Comparison of ENCODE assay signal across 8 cellular contexts in the genomic region with DNA sequence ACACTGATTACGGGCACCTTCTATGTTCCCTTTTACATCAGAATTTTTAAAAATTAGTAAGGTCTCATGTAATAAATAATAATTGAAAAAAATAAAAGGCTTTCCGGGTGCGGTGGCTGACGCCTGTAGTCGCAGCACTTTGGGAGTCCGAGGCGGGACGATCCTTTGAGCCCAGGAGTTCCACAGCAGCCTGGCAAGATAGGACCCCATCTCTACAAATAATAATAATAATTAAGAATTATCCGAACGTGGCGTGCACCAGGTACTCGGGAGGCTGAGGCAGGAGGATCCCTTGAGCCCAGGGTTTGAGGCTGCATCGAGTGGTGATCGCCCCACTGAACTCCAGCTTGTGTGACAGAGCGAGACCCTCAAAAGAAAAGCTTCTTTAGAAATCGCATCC. TPM values are rescaled to one million over a fixed set of nuclear protein-coding genes. Genes with fewer than 3 reads are reported as not detected.
A peak's percentile ranks its signal among the peaks of the same experiment; 100 is the strongest.
DNase-seq lines count a peak whose midpoint lies in the region; ATAC-seq and TF ChIP-seq lines count a peak whose summit lies in the region.

No MANE protein-coding gene starts in this region.

- peaks cover 25% of the 10 kb centered on the region for H3K4me1 Mint-ChIP-seq in T-helper 17 cell

- DNase-seq in T-helper 17 cell (no peak), fibroblast of villous mesenchyme (ENCODE audit: low read depth) (no peak), retinal pigment epithelial cell (ENCODE audit: low read depth) (no peak), SW480 (ENCODE audit: low spot score) (no peak), GM13977 (ENCODE audit: low spot score) (no peak)

- in situ Hi-C loops in GM13977 (cut with MboI; ENCODE audit: low pct_unique_long_range_greater_than_20kb, low sequenced_read_pairs, unreplicated experiment), result no loop called here

- H3K27me3 Mint-ChIP-seq in T-helper 17 cell, result no peaks in the 10 kb centered on the region

- no peaks in the 10 kb centered on the region for H3K36me3 Mint-ChIP-seq in T-helper 17 cell (ENCODE audit: low read depth)

- H3K27ac Mint-ChIP-seq in T-helper 17 cell, result peak overlapping the region; percentile 93

- TF ChIP-seq CTCF in fibroblast of villous mesenchyme (IDR thresholded peaks at IDR 0.05; ENCODE audit: insufficient read depth, low read depth, low read length), result no peak
- TF ChIP-seq CTCF in retinal pigment epithelial cell (conservative IDR thresholded peaks at IDR 0.05; ENCODE audit: low read depth, low read length), result no peak
- no peak for TF ChIP-seq CTCF in GM13977 (IDR thresholded peaks at IDR 0.05; ENCODE audit: extremely low read depth, insufficient read depth, missing control alignments)

- peak overlapping the region; percentile 61; the same call in 1 of the 2 replicates for H3K4me3 ChIP-seq in GM08714 (ENCODE audit: low read length)
- peak overlapping the region; percentile 64 for H3K4me3 ChIP-seq in fibroblast of villous mesenchyme (ENCODE audit: low read depth, low read length)
- peak overlapping the region; percentile 93 for H3K4me3 ChIP-seq in retinal pigment epithelial cell (ENCODE audit: low read length)

- ATAC-seq in T-helper 17 cell (no peak), HG03280 (IDR thresholded peaks at IDR 0.05; ENCODE audit: unreplicated experiment) (no peak), GM21737 (IDR thresholded peaks at IDR 0.05; ENCODE audit: unreplicated experiment) (no peak)

- no peaks in the 10 kb centered on the region for H3K9me3 ChIP-seq in T-helper 17 cell (ENCODE audit: control insufficient read depth, low read length, poor library complexity, severe bottlenecking)

- peak overlapping the region; percentile 97 for H3K4me3 Mint-ChIP-seq in T-helper 17 cell

RNA-seq across cellular contexts. Expression of a gene that starts 0.8 kb away (rescaled TPM):
- total RNA-seq in T-helper 17 cell (10 to 100 TPM; 17.9 to 22.4 TPM), fibroblast of villous mesenchyme (20.9 and 51.8 TPM in 2 replicates)

RNA-seq across cellular contexts. Expression of a gene that starts 51.4 kb away (rescaled TPM):
- 10 to 100 TPM; 52.1 to 58.7 TPM for total RNA-seq in T-helper 17 cell
- total RNA-seq in fibroblast of villous mesenchyme, result 36.4 and 54.8 TPM in 2 replicates

RNA-seq across cellular contexts. Expression of a gene that starts 55.1 kb away (rescaled TPM):
- total RNA-seq in T-helper 17 cell (100 to 1,000 TPM; 105 to 107 TPM), fibroblast of villous mesenchyme (255 and 287 TPM in 2 replicates)
